Comparison of ENCODE assay signal across 8 cellular contexts in genomic region chr17:47315451-47316266, GRCh38. TPM values are rescaled to one million over a fixed set of nuclear protein-coding genes. Genes with fewer than 3 reads are reported as not detected.
DNase-seq lines count a peak whose midpoint lies in the region; ATAC-seq, FAIRE-seq and TF ChIP-seq lines count a peak whose summit lies in the region.

No MANE protein-coding gene starts in this region.

- H3K27ac Mint-ChIP-seq in CD4-positive, alpha-beta memory T cell, result no peak overlapping the region
- no peak overlapping the region for H3K27ac Mint-ChIP-seq in WTC11
- H3K27ac Mint-ChIP-seq in nephron, result peak overlapping the region; percentile 66 to 94 (median 87)

- H3K4me1 Mint-ChIP-seq in CD4-positive, alpha-beta memory T cell, result no peaks in the 10 kb centered on the region
- 0 out of 2 replicates have a peak, but pooled peaks cover 2% of the 10 kb centered on the region for H3K4me1 Mint-ChIP-seq in WTC11
- H3K4me1 Mint-ChIP-seq in nephron, result peaks cover 33% of the 10 kb centered on the region

- no peaks in the 10 kb centered on the region for H3K4me1 ChIP-seq in CD4-positive, alpha-beta memory T cell (ENCODE audit: insufficient read depth, low read length)

- H3K9me3 Mint-ChIP-seq in CD4-positive, alpha-beta memory T cell, result no peaks in the 10 kb centered on the region
- H3K9me3 Mint-ChIP-seq in WTC11 (peaks cover 7% of the 10 kb centered on the region; the same call in 1 of the 2 replicates), nephron (peaks cover 10% of the 10 kb centered on the region)

- peak in 4 of 5 donors; percentile 50 to 56 (median 52) for DNase-seq in CD4-positive, alpha-beta memory T cell
- DNase-seq in H54 (ENCODE audit: insufficient read length, low spot score), result peak; percentile 63
- peak; percentile 64 for DNase-seq in NCI-H2171 treated with DMSO at 0.1 percent for 48 hours (lab: John Stamatoyannopoulos, UW)
- DNase-seq in WTC11 (ENCODE audit: low spot score), result no peak
- peak; percentile 93 for DNase-seq in fibroblast of pulmonary artery (ENCODE audit: low read depth)
- DNase-seq in GM19240 (ENCODE audit: insufficient read length, low spot score), result no peak
- no peak for DNase-seq in effector CD8-positive, alpha-beta T cell (lab: John Stamatoyannopoulos, UW)

- H3K36me3 ChIP-seq in CD4-positive, alpha-beta memory T cell (ENCODE audit: insufficient read depth, low read length), result no peaks in the 10 kb centered on the region

- no peak overlapping the region for H3K4me3 Mint-ChIP-seq in CD4-positive, alpha-beta memory T cell
- H3K4me3 Mint-ChIP-seq in WTC11 (no peak overlapping the region), nephron (no peak overlapping the region)

- no peak overlapping the region for H3K27ac ChIP-seq in CD4-positive, alpha-beta memory T cell (ENCODE audit: low read depth, low read length)

- FAIRE-seq in H54 (lab: Jason Lieb, UNC), result peak; percentile 95

- POLR2A ChIA-PET in CD4-positive, alpha-beta memory T cell (lab: Charles Lee; ENCODE audit: partially characterized antibody), result interaction anchor here (1.2 to 1.6 kb wide), 2 partner anchors 86 to 110 kb away, joined by 4 to 5 read pairs; no protein-coding TSS in a partner anchor
- POLR2A ChIA-PET in WTC11 (lab: Charles Lee), result no interaction called here

- H3K27me3 Mint-ChIP-seq in CD4-positive, alpha-beta memory T cell, result peaks cover 0 to 1% of the 10 kb centered on the region in 2 donors
- H3K27me3 Mint-ChIP-seq in WTC11 (ENCODE audit: low read depth) (peaks cover 1% of the 10 kb centered on the region; the same call in 1 of the 2 replicates), nephron (ENCODE audit: low read depth) (no peaks in the 10 kb centered on the region)

- CTCF ChIA-PET in CD4-positive, alpha-beta memory T cell (lab: Charles Lee; ENCODE audit: partially characterized antibody), result interaction anchor here (0.9 to 2.8 kb wide), 17 partner anchors 9 to 374 kb away, joined by 3 to 42 read pairs (median 3); no protein-coding TSS in a partner anchor
- CTCF ChIA-PET in WTC11 (lab: Charles Lee), result interaction anchor here (0.6 to 2.5 kb wide), 17 partner anchors 9 to 373 kb away, joined by 3 to 24 read pairs (median 4); partner anchors contain the start of genes CDC27, EFCAB13 and MYL4

- no peaks in the 10 kb centered on the region for H3K36me3 Mint-ChIP-seq in CD4-positive, alpha-beta memory T cell
- peaks cover 3% of the 10 kb centered on the region for H3K36me3 Mint-ChIP-seq in WTC11
- peaks cover 6% of the 10 kb centered on the region for H3K36me3 Mint-ChIP-seq in nephron (ENCODE audit: low read depth)

- no peak overlapping the region for H3K4me3 ChIP-seq in CD4-positive, alpha-beta memory T cell (ENCODE audit: low read length in 2 of 2)
- no peak overlapping the region for H3K4me3 ChIP-seq in fibroblast of pulmonary artery (replicated peaks; ENCODE audit: low read depth, low read length)

- ATAC-seq in WTC11, result peak; percentile 81

- no peaks in the 10 kb centered on the region for H3K9me3 ChIP-seq in CD4-positive, alpha-beta memory T cell (ENCODE audit: control insufficient read depth in 1 of 2, low read length in 2 of 2)

- TF ChIP-seq POLR2A in H54 (IDR thresholded peaks at IDR 0.05; ENCODE audit: low read depth, low read length), result no peak

- intact Hi-C loops in CD4-positive, alpha-beta memory T cell (cut with micrococcal nuclease), result loop anchor here (1.0 kb wide), 2 partner anchors 86 to 314 kb away; no protein-coding TSS in a partner anchor

- no peaks in the 10 kb centered on the region for H3K27me3 ChIP-seq in CD4-positive, alpha-beta memory T cell (ENCODE audit: insufficient read depth, low read length)

- peak; percentile 57; the same call in 1 of the 2 replicates for TF ChIP-seq CTCF in WTC11 (IDR thresholded peaks at IDR 0.05)
- peak; percentile 86 for TF ChIP-seq CTCF in fibroblast of pulmonary artery (IDR thresholded peaks at IDR 0.05; ENCODE audit: low read length, missing control alignments)
- peak; percentile 81 to 96 (median 81) for TF ChIP-seq CTCF in nephron (IDR thresholded peaks at IDR 0.05; ENCODE audit: unreplicated experiment in 3 of 3)

TF ChIP-seq in WTC11, 78 proteins besides CTCF, POLR2A, EP300 and RAD21:
- TF ChIP-seq ZBTB43 (CRISPR knock-in tag; IDR thresholded peaks at IDR 0.05), result no peak
- no peak for TF ChIP-seq ZNF232 (CRISPR knock-in tag; IDR thresholded peaks at IDR 0.05)
- TF ChIP-seq ARID4B (CRISPR knock-in tag; IDR thresholded peaks at IDR 0.05; ENCODE audit: borderline replicate concordance), result no peak
- no peak for TF ChIP-seq ATF3 (CRISPR knock-in tag; conservative IDR thresholded peaks at IDR 0.05)
- no peak for TF ChIP-seq ZMAT4 (CRISPR knock-in tag; IDR thresholded peaks at IDR 0.05)
- no peak for TF ChIP-seq ZSCAN18 (CRISPR knock-in tag; IDR thresholded peaks at IDR 0.05)

RNA-seq across cellular contexts. Expression of gene EFCAB13, which starts 8.1 kb away (rescaled TPM):
- 10 to 100 TPM; 18.7 to 22.3 TPM for total RNA-seq in CD4-positive, alpha-beta memory T cell
- 1 to 10 TPM in 1 of 2 donors, under 1 TPM in 1; 0.68 to 3.5 TPM for polyA plus RNA-seq in CD4-positive, alpha-beta memory T cell
- 3.5 to 10.1 TPM (median 8.7 TPM) in 3 replicates for total RNA-seq in WTC11 (2021)

Comparison
In these comparisons a context has a peak if more than half of its experiments do, and no peak if none do; other contexts are left out.
1. DNase-seq: peak in CD4-positive, alpha-beta memory T cell (4 of 5), H54 (single experiment), NCI-H2171 treated with DMSO at 0.1 percent for 48 hours (single experiment) and fibroblast of pulmonary artery (single experiment); none in WTC11 (single experiment), GM19240 (single experiment) and effector CD8-positive, alpha-beta T cell (single experiment).
2. H3K27ac Mint-ChIP-seq: peak in nephron (3 of 3); none in CD4-positive, alpha-beta memory T cell (0 of 7) and WTC11 (single experiment).
3. Peak in every context shown above with its lines, with median percentiles within 50 percentile points of each other: CTCF ChIP-seq.